Comparison of ENCODE assay signal across 19 cellular contexts in the genomic region with DNA sequence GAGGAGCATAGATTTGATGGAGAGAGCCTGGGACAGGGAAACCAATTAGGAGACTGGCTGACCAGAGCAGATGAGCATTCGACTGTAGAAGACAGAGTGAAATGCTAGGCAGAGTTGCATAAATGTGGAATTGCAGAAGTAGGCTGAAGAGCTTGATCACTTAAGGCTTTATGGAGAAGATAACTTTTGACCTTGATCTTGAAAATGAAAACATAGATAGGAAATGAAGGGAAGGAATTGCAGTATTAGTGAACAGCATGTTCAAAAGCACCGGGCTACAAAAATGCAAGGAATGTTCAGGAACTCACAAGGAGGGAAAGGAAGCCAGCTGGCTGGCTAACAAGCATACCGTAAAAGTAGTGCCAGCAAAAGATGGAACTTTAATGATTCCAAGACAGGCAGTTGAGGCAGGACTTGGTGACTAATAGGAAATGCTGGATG. TPM values are rescaled to one million over a fixed set of nuclear protein-coding genes. Genes with fewer than 3 reads are reported as not detected.
A peak's percentile ranks its signal among the peaks of the same experiment; 100 is the strongest.
DNase-seq lines count a peak whose midpoint lies in the region; ATAC-seq, FAIRE-seq and TF ChIP-seq lines count a peak whose summit lies in the region.
"Had no signal": no experiment of that assay in that cellular context is flagged by ENCODE, and none has a peak within 500 bp of the region (broad histone marks: within the 10 kb centered on the region; RNA-seq: fewer than 3 reads in every experiment).

No MANE protein-coding gene starts in this region.

- no peaks in the 10 kb centered on the region for H3K9me3 Mint-ChIP-seq in astrocyte (ENCODE audit: unreplicated experiment)
- H3K9me3 Mint-ChIP-seq: activated naive CD4-positive, alpha-beta T cell treated with anti-CD3 and anti-CD28 coated beads, Interleukin-2, amount 50 U/mL, for 72 hours; stimulated activated naive CD8-positive, alpha-beta T cell treated with anti-CD3 and anti-CD28 coated beads, Interleukin-15, Interleukin-2, amounts not matched to agents 100 ng/mL and 50 ng/mL, for 24 hours had no signal

- no peak for TF ChIP-seq EP300 in upper lobe of left lung (IDR thresholded peaks at IDR 0.05)

- 40 to 46% methylated on average over 3 of the region's 3 CpGs for WGBS in upper lobe of left lung, 2 donors

- no peak for TF ChIP-seq CTCF in astrocyte (IDR thresholded peaks at IDR 0.05; ENCODE audit: insufficient read depth, low read depth, low read length)
- TF ChIP-seq CTCF in upper lobe of left lung (IDR thresholded peaks at IDR 0.05) = no peak

- H3K36me3 ChIP-seq in astrocyte (ENCODE audit: insufficient read depth, low read length) (no peaks in the 10 kb centered on the region), upper lobe of left lung (peaks cover 0 to 19% (median 7%) of the 10 kb centered on the region in 4 donors)

- DNase-seq in LHCN-M2 (ENCODE audit: low read depth) (peak; percentile 14), astrocyte (ENCODE audit: low read depth) (peak; percentile 80), iris pigment epithelial cell (ENCODE audit: low read depth) (peak; percentile 59), upper lobe of left lung (no peak), germinal center (ENCODE audit: low spot score) (no peak)
- DNase-seq: activated CD4-positive, CD25-positive, alpha-beta regulatory T cell treated with anti-CD3 and anti-CD28 coated beads, Interleukin-2, amount 50 U/mL, for 72 hours; activated CD8-positive, alpha-beta memory T cell treated with anti-CD3 and anti-CD28 coated beads, Interleukin-2, amount 50 U/mL, for 48 hours; cortex of kidney; foreskin fibroblast; NCI-H1105 treated with DMSO at 0.1 percent for 48 hours; NCI-H446; right lobe of liver had no signal

- H3K9me3 ChIP-seq in astrocyte (ENCODE audit: insufficient read depth, low read depth, low read length) (no peaks in the 10 kb centered on the region), upper lobe of left lung (no peaks in the 10 kb centered on the region)
- H3K9me3 ChIP-seq: right lobe of liver had no signal

- H4K20me1 ChIP-seq in astrocyte (ENCODE audit: insufficient read depth, low read length) = no peaks in the 10 kb centered on the region

- H2AFZ ChIP-seq in astrocyte (ENCODE audit: low read depth, low read length) = no peak overlapping the region

- H3K4me3 Mint-ChIP-seq in astrocyte (ENCODE audit: unreplicated experiment) = peak overlapping the region; percentile 10
- H3K4me3 Mint-ChIP-seq: stimulated activated naive CD8-positive, alpha-beta T cell treated with anti-CD3 and anti-CD28 coated beads, Interleukin-15, Interleukin-2, amounts not matched to agents 100 ng/mL and 50 ng/mL, for 24 hours had no signal

- H3K27ac ChIP-seq in astrocyte (ENCODE audit: low read depth, low read length) = no peak overlapping the region
- H3K27ac ChIP-seq in upper lobe of left lung = no peak overlapping the region
- H3K27ac ChIP-seq: right lobe of liver had no signal

- ATAC-seq in upper lobe of left lung (ENCODE audit: low FRiP score in 2 of 2) (peak; percentile 40 to 53), HG03159 (IDR thresholded peaks at IDR 0.05; ENCODE audit: unreplicated experiment) (no peak), GM21381 (IDR thresholded peaks at IDR 0.05; ENCODE audit: unreplicated experiment) (no peak)
- ATAC-seq: activated naive CD4-positive, alpha-beta T cell treated with anti-CD3 and anti-CD28 coated beads, Interleukin-2, amount 50 U/mL, for 72 hours; right lobe of liver had no signal

- H3K79me2 ChIP-seq in astrocyte (ENCODE audit: insufficient read depth, low read length) = no peaks in the 10 kb centered on the region

- H3K4me3 ChIP-seq in astrocyte (ENCODE audit: insufficient read depth, low read depth, low read length) (no peak overlapping the region), upper lobe of left lung (no peak overlapping the region)
- H3K4me3 ChIP-seq: right lobe of liver had no signal

- peak; percentile 54 for FAIRE-seq in astrocyte (lab: Jason Lieb, UNC)
- FAIRE-seq: HTR-8/SVneo had no signal

- TF ChIP-seq POLR2A in upper lobe of left lung (IDR thresholded peaks at IDR 0.05) = no peak

- H3K27ac Mint-ChIP-seq in astrocyte (ENCODE audit: unreplicated experiment) = peak overlapping the region; percentile 9
- H3K27ac Mint-ChIP-seq: activated naive CD4-positive, alpha-beta T cell treated with anti-CD3 and anti-CD28 coated beads, Interleukin-2, amount 50 U/mL, for 72 hours; stimulated activated naive CD8-positive, alpha-beta T cell treated with anti-CD3 and anti-CD28 coated beads, Interleukin-15, Interleukin-2, amounts not matched to agents 100 ng/mL and 50 ng/mL, for 24 hours had no signal

- peaks cover 14% of the 10 kb centered on the region for H3K4me1 ChIP-seq in astrocyte (ENCODE audit: insufficient read depth, low read length)
- peaks cover 0 to 13% (median 8%) of the 10 kb centered on the region in 4 donors for H3K4me1 ChIP-seq in upper lobe of left lung
- H3K4me1 ChIP-seq: right lobe of liver had no signal

- H3K27me3 Mint-ChIP-seq in astrocyte (ENCODE audit: low read depth, unreplicated experiment) = no peaks in the 10 kb centered on the region
- H3K27me3 Mint-ChIP-seq: stimulated activated naive CD8-positive, alpha-beta T cell treated with anti-CD3 and anti-CD28 coated beads, Interleukin-15, Interleukin-2, amounts not matched to agents 100 ng/mL and 50 ng/mL, for 24 hours had no signal

- H3K27me3 ChIP-seq in astrocyte (ENCODE audit: insufficient read depth, low read length) (no peaks in the 10 kb centered on the region), upper lobe of left lung (no peaks in the 10 kb centered on the region)
- H3K27me3 ChIP-seq: right lobe of liver had no signal

- H3K36me3 Mint-ChIP-seq in astrocyte (ENCODE audit: low read depth, unreplicated experiment) = peaks cover 4% of the 10 kb centered on the region
- H3K36me3 Mint-ChIP-seq: activated naive CD4-positive, alpha-beta T cell treated with anti-CD3 and anti-CD28 coated beads, Interleukin-2, amount 50 U/mL, for 72 hours had no signal

- H3K4me1 Mint-ChIP-seq in astrocyte (ENCODE audit: low read depth, unreplicated experiment) = peaks cover 12% of the 10 kb centered on the region

- H3K9ac ChIP-seq in astrocyte (ENCODE audit: low read length) = no peak overlapping the region

- H3K4me2 ChIP-seq in astrocyte (ENCODE audit: low read length) = peak overlapping the region; percentile 64

RNA-seq across cellular contexts. Expression of a gene that starts 20.5 kb away (rescaled TPM):
- total RNA-seq in LHCN-M2 (2014; rRNA removed) = 30.7 and 32.3 TPM in 2 replicates
- 15.6 TPM for polyA plus RNA-seq in LHCN-M2 (2012)
- total RNA-seq in astrocyte = 21.6 and 25.4 TPM in 2 replicates
- 10 to 100 TPM; 18.7 to 29.3 (median 21.5) TPM for total RNA-seq in upper lobe of left lung

RNA-seq across cellular contexts. Expression of a gene that starts 41.7 kb away (rescaled TPM):
- total RNA-seq in LHCN-M2 (2014; rRNA removed) = not detected in 2 replicates
- not detected for polyA plus RNA-seq in LHCN-M2 (2012)
- not detected in 2 replicates for total RNA-seq in astrocyte
- not detected for total RNA-seq in upper lobe of left lung
- total RNA-seq: activated naive CD4-positive, alpha-beta T cell treated with anti-CD3 and anti-CD28 coated beads, Interleukin-2, amount 50 U/mL, for 72 hours; myocyte; OCI-LY7; right lobe of liver had no signal

Comparison
In these comparisons a context has a peak if more than half of its experiments do, and no peak if none do; other contexts are left out.
1. DNase-seq: peak in LHCN-M2 (single experiment), astrocyte (single experiment) and iris pigment epithelial cell (single experiment); none in upper lobe of left lung (0 of 2) and germinal center (single experiment).
2. ATAC-seq: peak in upper lobe of left lung (2 of 2); none in HG03159 (single experiment) and GM21381 (single experiment).